In genomic region chr1:166605137-166605536, GRCh38 we compare ENCODE assay signal across 28 cellular contexts.
"Had no signal": no experiment of that assay in that cellular context is flagged by ENCODE, and none has a peak within 500 bp of the region (broad histone marks: within the 10 kb centered on the region; RNA-seq: fewer than 3 reads in every experiment).

No MANE protein-coding gene starts in this region.

- H3K36me3 Mint-ChIP-seq: immature natural killer cell, mesothelial cell of epicardium, naive B cell had no signal

- H3K27ac Mint-ChIP-seq: dendritic cell treated with granulocyte-macrophage colony-stimulating factor and Interleukin-4, amounts not matched to agents 40 ng/mL and 50 ng/mL, for 4 days; effector memory CD8-positive, alpha-beta T cell; endodermal cell; immature natural killer cell; mesothelial cell of epicardium; naive B cell had no signal

- H3K4me1 Mint-ChIP-seq: immature natural killer cell, mesothelial cell of epicardium, naive B cell had no signal

- H3K27me3 ChIP-seq: colonic mucosa, esophagus squamous epithelium, gastrocnemius medialis, heart right ventricle, left lung had no signal

- H3K4me3 Mint-ChIP-seq: dendritic cell treated with granulocyte-macrophage colony-stimulating factor and Interleukin-4, amounts not matched to agents 40 ng/mL and 50 ng/mL, for 4 days; effector memory CD8-positive, alpha-beta T cell; endodermal cell; immature natural killer cell; mesothelial cell of epicardium; naive B cell had no signal

- ATAC-seq: effector memory CD8-positive, alpha-beta T cell; esophagus mucosa; gastrocnemius medialis; heart right ventricle; left lung; lower lobe of right lung; mucosa of descending colon had no signal

- H3K4me3 ChIP-seq: colonic mucosa, esophagus squamous epithelium, gastrocnemius medialis, heart right ventricle, left lung, lower lobe of right lung, mucosa of descending colon had no signal

- H3K4me1 ChIP-seq: colonic mucosa, gastrocnemius medialis, left lung, lower lobe of right lung had no signal

- DNase-seq: colonic mucosa; cortex of kidney; effector CD8-positive, alpha-beta T cell; effector memory CD8-positive, alpha-beta T cell; endodermal cell; erythroblast; esophagus squamous epithelium; foreskin fibroblast; foreskin melanocyte; gastrocnemius medialis; glutamatergic neuron; head of caudate nucleus; heart right ventricle; hypothalamus; immature natural killer cell; islet precursor cell; kidney; kidney glomerular epithelial cell; left lung; lower lobe of right lung; mesenchymal stem cell; mucosa of descending colon; naive B cell had no signal

- H3K9me3 Mint-ChIP-seq: dendritic cell treated with granulocyte-macrophage colony-stimulating factor and Interleukin-4, amounts not matched to agents 40 ng/mL and 50 ng/mL, for 4 days; effector memory CD8-positive, alpha-beta T cell; endodermal cell; immature natural killer cell; mesothelial cell of epicardium; naive B cell had no signal

- H3K27ac ChIP-seq: colonic mucosa, epithelial cell of prostate, esophagus squamous epithelium, gastrocnemius medialis, left lung, lower lobe of right lung had no signal

- H3K36me3 ChIP-seq: colonic mucosa, esophagus squamous epithelium, gastrocnemius medialis, heart right ventricle, left lung, lower lobe of right lung had no signal

- H3K9me3 ChIP-seq: colonic mucosa, esophagus squamous epithelium, gastrocnemius medialis, heart right ventricle, left lung, lower lobe of right lung, mucosa of descending colon had no signal

- H3K27me3 Mint-ChIP-seq: dendritic cell treated with granulocyte-macrophage colony-stimulating factor and Interleukin-4, amounts not matched to agents 40 ng/mL and 50 ng/mL, for 4 days had no signal

- FAIRE-seq: endometrium, kidney had no signal
